In genomic region chr4:30835044-30835443, GRCh38 we compare ENCODE assay signal across 33 cellular contexts.
"Had no signal": no experiment of that assay in that cellular context is flagged by ENCODE, and none has a peak within 500 bp of the region (broad histone marks: within the 10 kb centered on the region; RNA-seq: fewer than 3 reads in every experiment).

No MANE protein-coding gene starts in this region.

- H3K27ac ChIP-seq: ascending aorta, RWPE1, VCaP had no signal

- H3K36me3 Mint-ChIP-seq: activated naive CD4-positive, alpha-beta T cell treated with anti-CD3 and anti-CD28 coated beads, Interleukin-2, amount 50 U/mL, for 24 hours; activated naive CD8-positive, alpha-beta T cell treated with anti-CD3 and anti-CD28 coated beads, Interleukin-2, amount 10 ng/mL, durations not matched to agents 7 days and 5 days had no signal

- H3K4me1 Mint-ChIP-seq: activated naive CD4-positive, alpha-beta T cell treated with anti-CD3 and anti-CD28 coated beads, Interleukin-2, amount 50 U/mL, for 24 hours; activated naive CD8-positive, alpha-beta T cell treated with anti-CD3 and anti-CD28 coated beads, Interleukin-2, amount 10 ng/mL, durations not matched to agents 7 days and 5 days had no signal

- ATAC-seq: activated CD8-positive, alpha-beta T cell treated with anti-CD3 and anti-CD28 coated beads, Interleukin-2, amount 10 ng/mL, durations not matched to agents 7 days and 5 days; PC-3; Right ventricle myocardium inferior; SK-N-SH treated with all-trans-retinoic acid at 6 μM for 48 hours had no signal

- H3K36me3 ChIP-seq: ascending aorta, MG63 had no signal

- H3K4me3 Mint-ChIP-seq: activated CD8-positive, alpha-beta T cell treated with anti-CD3 and anti-CD28 coated beads, Interleukin-2, amount 10 ng/mL, durations not matched to agents 7 days and 5 days; activated naive CD4-positive, alpha-beta T cell treated with anti-CD3 and anti-CD28 coated beads, Interleukin-2, amount 50 U/mL, for 24 hours; activated naive CD8-positive, alpha-beta T cell treated with anti-CD3 and anti-CD28 coated beads, Interleukin-2, amount 10 ng/mL, durations not matched to agents 7 days and 5 days; activated T-cell treated with anti-CD3 and anti-CD28 coated beads, Interleukin-2, amount 50 U/mL, for 24 hours had no signal

- H3K27ac Mint-ChIP-seq: activated CD8-positive, alpha-beta T cell treated with anti-CD3 and anti-CD28 coated beads, Interleukin-2, amount 10 ng/mL, durations not matched to agents 7 days and 5 days; activated naive CD4-positive, alpha-beta T cell treated with anti-CD3 and anti-CD28 coated beads, Interleukin-2, amount 50 U/mL, for 24 hours; activated naive CD8-positive, alpha-beta T cell treated with anti-CD3 and anti-CD28 coated beads, Interleukin-2, amount 10 ng/mL, durations not matched to agents 7 days and 5 days; activated T-cell treated with anti-CD3 and anti-CD28 coated beads, Interleukin-2, amount 50 U/mL, for 24 hours; activated T-helper 2 cell treated with anti-CD3 and anti-CD28 coated beads, Interferon-gamma antibody, Interleukin-2, Interleukin-4, amounts not matched to agents 10 μg/mL and 5 μg/mL and 100 μg/mL, durations not matched to agents 14 hours and 24 hours and 36 hours had no signal

- DNase-seq: activated CD4-positive, alpha-beta T cell treated with anti-CD3 and anti-CD28 coated beads for 1 hour; activated CD4-positive, alpha-beta T cell treated with anti-CD3 and anti-CD28 coated beads for 48 hours; activated CD4-positive, CD25-positive, alpha-beta regulatory T cell; activated CD8-positive, alpha-beta T cell treated with anti-CD3 and anti-CD28 coated beads, Interleukin-2, amount 10 ng/mL, durations not matched to agents 7 days and 5 days; activated gamma-delta T cell; activated naive CD4-positive, alpha-beta T cell treated with Interleukin-2 at 50 U/mL for 16 hours; activated naive CD8-positive, alpha-beta T cell treated with anti-CD3 and anti-CD28 coated beads, Interleukin-2, amount 10 ng/mL, durations not matched to agents 7 days and 5 days; activated T-cell treated with anti-CD3 and anti-CD28 coated beads, Interleukin-2, amount 50 U/mL, for 24 hours; amygdala; Kasumi-1; KG1; MG63; NCI-H1048; NCI-H1105 treated with DMSO at 0.1 percent for 48 hours; NCI-H1436; NCI-H1694; NCI-H1930; NCI-H2081 treated with DMSO at 0.1 percent for 48 hours; NCI-H345; NCI-H524 treated with DMSO at 0.1 percent for 48 hours; NK-92 treated with Interleukin-12 subunit alpha and Interleukin-12 subunit beta, amount 100 ng/mL, for 24 hours; PC-3; SIG-M5; T-helper 1 cell; T-helper 2 cell; T-helper 9 cell had no signal

- H3K9me3 Mint-ChIP-seq: activated naive CD8-positive, alpha-beta T cell treated with anti-CD3 and anti-CD28 coated beads, Interleukin-2, amount 10 ng/mL, durations not matched to agents 7 days and 5 days had no signal

- H3K27me3 Mint-ChIP-seq: activated naive CD4-positive, alpha-beta T cell treated with anti-CD3 and anti-CD28 coated beads, Interleukin-2, amount 50 U/mL, for 24 hours; activated naive CD8-positive, alpha-beta T cell treated with anti-CD3 and anti-CD28 coated beads, Interleukin-2, amount 10 ng/mL, durations not matched to agents 7 days and 5 days; activated T-cell treated with anti-CD3 and anti-CD28 coated beads, Interleukin-2, amount 50 U/mL, for 24 hours had no signal

- H3K9me3 ChIP-seq: ascending aorta, MG63 had no signal

- H3K27me3 ChIP-seq: ascending aorta, MG63 had no signal

- H3K4me3 ChIP-seq: ascending aorta, MG63 had no signal
